Comparison of ENCODE assay signal across 8 cellular contexts in genomic region chr11:10669258-10670033, GRCh38. TPM values are rescaled to one million over a fixed set of nuclear protein-coding genes. Genes with fewer than 3 reads are reported as not detected.
DNase-seq lines count a peak whose midpoint lies in the region; ATAC-seq and TF ChIP-seq lines count a peak whose summit lies in the region.
"Had no signal": no experiment of that assay in that cellular context is flagged by ENCODE, and none has a peak within 500 bp of the region (broad histone marks: within the 10 kb centered on the region; RNA-seq: fewer than 3 reads in every experiment).

No MANE protein-coding gene starts in this region.

- no peaks in the 10 kb centered on the region for H3F3A ChIP-seq in MM.1S (ENCODE audit: insufficient read depth, low read length)

- intact Hi-C loops in transverse colon (cut with DNase I; ENCODE audit: low total_unique reads): no loop called here

- DNase-seq in MM.1S (peak; percentile 33), SK-N-MC (ENCODE audit: low read depth, low spot score) (no peak), right atrium auricular region (ENCODE audit: low spot score) (no peak), transverse colon (no peak), COR-L47 (lab: John Stamatoyannopoulos, UW) (no peak)
- no peak for DNase-seq in activated CD4-positive, alpha-beta T cell treated with anti-CD3 and anti-CD28 coated beads for 48 hours

- no peaks in the 10 kb centered on the region for H3K9me2 ChIP-seq in MM.1S (replicated peaks; ENCODE audit: insufficient read depth, low read length)

- H3K36me3 ChIP-seq in MM.1S (replicated peaks; ENCODE audit: insufficient read depth, low read length): no peaks in the 10 kb centered on the region
- H3K36me3 ChIP-seq in SK-N-MC (ENCODE audit: insufficient read depth, low read length): no peaks in the 10 kb centered on the region
- no peaks in the 10 kb centered on the region for H3K36me3 ChIP-seq in right atrium auricular region
- no peaks in the 10 kb centered on the region for H3K36me3 ChIP-seq in transverse colon

- H3K4me2 ChIP-seq in MM.1S (ENCODE audit: low read depth, low read length): 0 out of 2 replicates have a peak overlapping the region, but pooled peaks have one; percentile 11

- no peak overlapping the region for H3K27ac ChIP-seq in MM.1S (ENCODE audit: low read length)
- H3K27ac ChIP-seq in SK-N-MC: no peak overlapping the region; the same call in 1 of the 2 replicates
- peak overlapping the region; percentile 23 to 30 for H3K27ac ChIP-seq in right atrium auricular region
- H3K27ac ChIP-seq in transverse colon: peak overlapping the region; percentile 60 to 80 (median 66)

- H3K9ac ChIP-seq in MM.1S (ENCODE audit: low read length) (no peak overlapping the region), SK-N-MC (ENCODE audit: insufficient read length) (no peak overlapping the region)

- TF ChIP-seq CTCF in MM.1S (IDR thresholded peaks at IDR 0.05; ENCODE audit: low read length) (no peak), right atrium auricular region (IDR thresholded peaks at IDR 0.05) (no peak), transverse colon (IDR thresholded peaks at IDR 0.05) (no peak)

- in situ Hi-C loops in transverse colon (cut with MboI; ENCODE audit: low pct_ligation_motif_present in 1 of 4, low pct_unique_long_range_greater_than_20kb in 1 of 4, low sequenced_read_pairs in 3 of 4): loop anchor here in 1 of 4 donors (10.0 kb wide), 1 partner anchor 265 kb away; no protein-coding TSS in a partner anchor

- H3K4me1 ChIP-seq in MM.1S (ENCODE audit: low read length) (peaks cover 10% of the 10 kb centered on the region), right atrium auricular region (peaks cover 0 to 34% of the 10 kb centered on the region in 2 donors), transverse colon (peaks cover 18 to 62% (median 31%) of the 10 kb centered on the region in 4 donors)

- H2AFZ ChIP-seq in MM.1S (ENCODE audit: low read length): peak overlapping the region; percentile 5; the same call in 1 of the 2 replicates

- no peak for TF ChIP-seq EP300 in transverse colon (IDR thresholded peaks at IDR 0.05; ENCODE audit: low read depth)

- H3K4me3 ChIP-seq in MM.1S (ENCODE audit: low read length) (no peak overlapping the region), SK-N-MC (peak overlapping the region; percentile 41), right atrium auricular region (no peak overlapping the region), transverse colon (no peak overlapping the region)

- no peaks in the 10 kb centered on the region for H3K27me3 ChIP-seq in MM.1S (replicated peaks; ENCODE audit: insufficient read depth, low read length)
- no peaks in the 10 kb centered on the region for H3K27me3 ChIP-seq in right atrium auricular region
- H3K27me3 ChIP-seq in transverse colon: no peaks in the 10 kb centered on the region

- WGBS in transverse colon (ENCODE audit: low coverage in 1 of 2), 2 donors: 22 to 36% methylated on average over 4 to 5 of the region's 5 CpGs

- no peaks in the 10 kb centered on the region for H3K79me2 ChIP-seq in MM.1S (ENCODE audit: low read length)

- no peak for ATAC-seq in HG02981 (IDR thresholded peaks at IDR 0.05; ENCODE audit: unreplicated experiment)
- ATAC-seq: activated T-helper 17 cell treated with anti-CD3 and anti-CD28 coated beads, Interleukin-2, amount 50 U/mL, for 72 hours had no signal

- H4K20me1 ChIP-seq in MM.1S (ENCODE audit: insufficient read depth, low read length): no peaks in the 10 kb centered on the region

- H3K9me3 ChIP-seq in MM.1S (replicated peaks; ENCODE audit: insufficient read depth, low read length) (no peaks in the 10 kb centered on the region), SK-N-MC (ENCODE audit: low read depth, low read length) (no peaks in the 10 kb centered on the region), right atrium auricular region (no peaks in the 10 kb centered on the region), transverse colon (no peaks in the 10 kb centered on the region)

- TF ChIP-seq POLR2A in transverse colon (IDR thresholded peaks at IDR 0.05): no peak

RNA-seq across cellular contexts. Expression of gene IRAG1, which starts 24.1 kb away (rescaled TPM):
- total RNA-seq in right atrium auricular region (10 to 100 TPM in 1 of 2 donors, 1 to 10 TPM in 1; 4.6 to 10.9 TPM), transverse colon (10 to 100 TPM; 19.4 to 48.8 (median 24.9) TPM)

Comparison
In these comparisons a context has a peak if more than half of its experiments do, and no peak if none do; other contexts are left out.
1. H3K27ac ChIP-seq: peak in right atrium auricular region (2 of 2) and transverse colon (4 of 4); none in MM.1S (single experiment) and SK-N-MC (single experiment).